Comparison of ENCODE assay signal across 20 cellular contexts in the genomic region with DNA sequence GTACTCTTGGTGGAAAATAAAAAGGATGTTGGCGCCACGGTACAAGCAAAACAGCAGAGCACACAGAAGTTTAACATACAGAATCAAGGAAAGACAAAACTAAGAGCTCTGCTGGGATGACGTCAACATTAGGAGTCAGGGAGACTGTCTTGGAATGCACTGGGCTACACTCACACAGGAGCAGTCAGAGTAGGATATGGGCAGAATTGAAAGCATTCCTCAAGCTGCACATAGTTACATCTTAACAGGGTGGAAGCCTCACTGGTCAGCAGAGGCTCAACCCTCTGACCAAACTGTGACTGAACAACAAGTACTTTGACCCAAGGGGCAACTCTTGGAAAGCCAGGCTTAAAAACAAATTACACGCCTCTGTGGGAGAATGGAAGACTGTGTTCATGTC.
DNase-seq lines count a peak whose midpoint lies in the region; ATAC-seq, FAIRE-seq and TF ChIP-seq lines count a peak whose summit lies in the region.
"Had no signal": no experiment of that assay in that cellular context is flagged by ENCODE, and none has a peak within 500 bp of the region (broad histone marks: within the 10 kb centered on the region; RNA-seq: fewer than 3 reads in every experiment).

No MANE protein-coding gene starts in this region.

- no peaks in the 10 kb centered on the region for H3K36me3 Mint-ChIP-seq in endodermal cell (ENCODE audit: low read depth)
- H3K36me3 Mint-ChIP-seq: CD8-positive, alpha-beta T cell had no signal

- TF ChIP-seq CTCF in endodermal cell (conservative IDR thresholded peaks at IDR 0.05): no peak

- WGBS in endodermal cell (ENCODE audit: insufficient coverage in 1 of 2, insufficient read length in 1 of 2), 2 experiments: 74 to 84% methylated on average over 4 of the region's 4 CpGs

- H3K27ac ChIP-seq in endodermal cell (ENCODE audit: low read depth, low read length): peak overlapping the region; percentile 91
- H3K27ac ChIP-seq: KMS-11, prostate gland, spleen, uterus had no signal

- no peaks in the 10 kb centered on the region for H3K27me3 ChIP-seq in endodermal cell (ENCODE audit: control insufficient read depth, insufficient read depth, low read length, poor library complexity, severe bottlenecking)
- H3K27me3 ChIP-seq: spleen, uterus had no signal

- in situ Hi-C loops in KBM-7 (cut with MboI; ENCODE audit: low pct_unique_long_range_greater_than_20kb, low sequenced_read_pairs): no loop called here

- ATAC-seq in GM21447 (IDR thresholded peaks at IDR 0.05; ENCODE audit: unreplicated experiment) (no peak), HG02981 (IDR thresholded peaks at IDR 0.05; ENCODE audit: unreplicated experiment) (no peak)
- ATAC-seq: CD8-positive, alpha-beta T cell; left cardiac atrium had no signal

- H3K36me3 ChIP-seq in endodermal cell (ENCODE audit: control insufficient read depth, insufficient read depth, low read length): no peaks in the 10 kb centered on the region
- H3K36me3 ChIP-seq: prostate gland, spleen, uterus had no signal

- no peak overlapping the region for H3K27ac Mint-ChIP-seq in endodermal cell
- H3K27ac Mint-ChIP-seq: CD8-positive, alpha-beta T cell; nephron progenitor cell had no signal

- H3K27me3 Mint-ChIP-seq in endodermal cell (ENCODE audit: insufficient read depth): no peaks in the 10 kb centered on the region

- H3K9ac ChIP-seq in endodermal cell (ENCODE audit: extremely low read depth, low read length, poor library complexity, severe bottlenecking): no peak overlapping the region
- H3K9ac ChIP-seq: KMS-11 had no signal

- H3K4me3 Mint-ChIP-seq in endodermal cell: no peak overlapping the region
- H3K4me3 Mint-ChIP-seq: CD8-positive, alpha-beta T cell; nephron progenitor cell had no signal

- peaks cover 5% of the 10 kb centered on the region for H3K4me1 ChIP-seq in endodermal cell (ENCODE audit: control insufficient read depth, insufficient read depth, low read length)
- H3K4me1 ChIP-seq: prostate gland, spleen, uterus had no signal

- H3K9me3 ChIP-seq in endodermal cell (ENCODE audit: control insufficient read depth, low read length): no peaks in the 10 kb centered on the region
- H3K9me3 ChIP-seq: prostate gland, spleen, uterus had no signal

- no peaks in the 10 kb centered on the region for H3K9me3 Mint-ChIP-seq in endodermal cell
- H3K9me3 Mint-ChIP-seq: nephron progenitor cell had no signal

- DNase-seq in AG08396 (ENCODE audit: low spot score) (peak; percentile 3), HTR-8/SVneo (ENCODE audit: insufficient read length, low spot score) (no peak), endodermal cell (no peak), myocyte (ENCODE audit: low read depth) (peak; percentile 12), DMS153 (lab: John Stamatoyannopoulos, UW) (no peak), KBM-7 (no peak)
- DNase-seq: activated gamma-delta T cell; amygdala; CD8-positive, alpha-beta T cell; DMS79; left cardiac atrium; NCI-H1092; NCI-H524 treated with DMSO at 0.1 percent for 48 hours; nephron progenitor cell; spleen; uterus had no signal

- H3K4me3 ChIP-seq in endodermal cell (ENCODE audit: low read length): no peak overlapping the region
- H3K4me3 ChIP-seq: prostate gland, spleen, uterus had no signal

- peak; percentile 70 for FAIRE-seq in HTR-8/SVneo (lab: Jason Lieb, UNC)

- peaks cover 3% of the 10 kb centered on the region for H3K4me1 Mint-ChIP-seq in endodermal cell

Comparison
In these comparisons a context has a peak if more than half of its experiments do, and no peak if none do; other contexts are left out.
1. DNase-seq: peak in AG08396 (single experiment) and myocyte (single experiment); none in HTR-8/SVneo (single experiment), endodermal cell (single experiment), DMS153 (single experiment) and KBM-7 (single experiment).